ENCODE assay signal across 8 cellular contexts in genomic region chr16:370443-370842, GRCh38. TPM values are rescaled to one million over a fixed set of nuclear protein-coding genes. Genes with fewer than 3 reads are reported as not detected.
DNase-seq lines count a peak whose midpoint lies in the region; ATAC-seq and TF ChIP-seq lines count a peak whose summit lies in the region.

Gene MRPL28 (minus strand): TSS chr16:370538. CDS start chr16:370218, 320 bp downstream.

- DNase-seq in NCI-H146 treated with DMSO at 0.1 percent for 48 hours (lab: John Stamatoyannopoulos, UW; ENCODE audit: unreplicated experiment), result peak; percentile 94
- peak; percentile 81 to 96 (median 87) for DNase-seq in T-helper 1 cell
- peak; percentile 96 for DNase-seq in cardiac septum (ENCODE audit: low spot score)
- DNase-seq in pons (ENCODE audit: low spot score), result peak; percentile 90
- DNase-seq in transverse colon, result peak; percentile 97

- H3K27ac ChIP-seq in adipose tissue (ENCODE audit: low read depth, low read length), result no peak within 1 kb of the TSS
- H3K27ac ChIP-seq in transverse colon, result peak within 1 kb of the TSS; percentile 71 to 84 (median 72)

- peaks cover 12 to 19% (median 13%) of the 10 kb centered on the region in 4 donors for H3K4me1 ChIP-seq in transverse colon

- TF ChIP-seq EP300 in transverse colon (IDR thresholded peaks at IDR 0.05; ENCODE audit: low read depth), result no peak

- H3K27me3 ChIP-seq in transverse colon, result no peaks in the 10 kb centered on the region

- no peak for TF ChIP-seq CTCF in transverse colon (IDR thresholded peaks at IDR 0.05)

- ATAC-seq in HG02798 (IDR thresholded peaks at IDR 0.05; ENCODE audit: poor library complexity, unreplicated experiment), result peak; percentile 87

- in situ Hi-C loops in transverse colon (cut with MboI; ENCODE audit: low pct_ligation_motif_present in 1 of 4, low pct_unique_long_range_greater_than_20kb in 1 of 4, low sequenced_read_pairs in 3 of 4), result no loop called here

- TF ChIP-seq POLR2A in GM10847 (IDR thresholded peaks at IDR 0.05; ENCODE audit: extremely low read depth, insufficient read length), result peak; percentile 38
- peak; percentile 32 for TF ChIP-seq POLR2A in transverse colon (IDR thresholded peaks at IDR 0.05)

- H3K9me3 ChIP-seq in transverse colon, result no peaks in the 10 kb centered on the region

- peak within 1 kb of the TSS; percentile 38 to 61 (median 40) for H3K4me3 ChIP-seq in transverse colon

- 0 to 1% (median 0%) methylated on average over 29 to 30 of the region's 30 CpGs for WGBS in adipose tissue, 3 donors
- WGBS in transverse colon (ENCODE audit: low coverage in 1 of 2), 2 donors, result 0 to 2% methylated on average over 13 to 15 of the region's 30 CpGs

- intact Hi-C loops in cardiac septum (cut with DNase I) (no loop called here), transverse colon (cut with DNase I; ENCODE audit: low total_unique reads) (no loop called here)

- H3K36me3 ChIP-seq in transverse colon, result peaks cover 0 to 24% (median 6%) of the 10 kb centered on the region in 4 donors

RNA-seq across cellular contexts. Expression of gene MRPL28, which starts in this region (rescaled TPM):
- 10 to 100 TPM; 36.6 to 75.1 (median 70.4) TPM for polyA plus RNA-seq in adipose tissue
- total RNA-seq in cardiac septum, result 60.1 TPM
- total RNA-seq in transverse colon, result 10 to 100 TPM; 24.7 to 81.2 (median 53.0) TPM
